8 cellular contexts compared by ENCODE assay signal in the genomic region with DNA sequence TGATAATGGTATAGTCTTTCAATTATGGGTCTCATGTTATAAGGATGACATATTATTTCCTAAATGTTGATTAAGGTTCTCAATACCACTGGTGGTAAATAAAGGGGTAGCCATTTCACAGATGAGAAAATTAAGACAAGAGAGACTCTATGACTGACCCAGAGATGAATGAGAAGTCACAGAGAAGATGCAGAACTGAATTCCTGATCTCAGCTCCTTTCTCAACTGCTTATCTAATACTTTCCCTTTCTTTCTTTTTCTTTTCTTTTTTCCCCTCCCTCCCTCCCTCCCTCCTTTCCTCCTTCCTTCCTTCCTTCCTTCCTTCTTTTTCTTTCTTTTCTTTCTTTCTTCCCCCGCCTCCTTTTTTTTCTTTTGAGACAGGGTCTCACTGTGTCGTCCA.
"Had no signal": no experiment of that assay in that cellular context is flagged by ENCODE, and none has a peak within 500 bp of the region (broad histone marks: within the 10 kb centered on the region; RNA-seq: fewer than 3 reads in every experiment).

No MANE protein-coding gene starts in this region.

- DNase-seq: GDM1, GF-D8 had no signal

- FAIRE-seq: G401.6, GM12878, GM12891, GM12892, GM18507, GM19239 had no signal

- H3K4me3 ChIP-seq: GM12878 had no signal

- ATAC-seq: GM12878 had no signal
